13 cellular contexts compared by ENCODE assay signal in the genomic region with DNA sequence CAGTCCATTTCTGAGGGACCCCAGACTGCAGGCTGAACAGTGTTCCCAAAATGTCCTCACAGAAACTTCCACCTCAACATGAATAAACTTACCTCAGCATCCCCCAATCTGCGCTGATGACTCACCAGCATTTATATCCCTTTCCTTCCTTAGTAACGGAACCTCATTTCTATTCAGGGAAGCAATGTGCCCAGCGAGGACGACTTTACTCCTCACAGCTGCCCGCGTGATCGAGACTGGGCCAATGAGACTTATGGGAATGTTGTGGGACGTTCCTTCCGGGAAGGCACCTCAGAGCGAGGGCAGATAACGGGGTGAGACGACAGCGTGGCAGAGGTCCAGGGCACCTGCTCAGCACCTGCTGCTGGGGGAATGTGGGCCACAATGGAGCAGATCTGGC.
A peak's percentile ranks its signal among the peaks of the same experiment; 100 is the strongest.
DNase-seq lines count a peak whose midpoint lies in the region; ATAC-seq, FAIRE-seq and TF ChIP-seq lines count a peak whose summit lies in the region.
"Had no signal": no experiment of that assay in that cellular context is flagged by ENCODE, and none has a peak within 500 bp of the region (broad histone marks: within the 10 kb centered on the region; RNA-seq: fewer than 3 reads in every experiment).

No MANE protein-coding gene starts in this region.

- H3K27me3 ChIP-seq in right lobe of liver: no peaks in the 10 kb centered on the region
- H3K27me3 ChIP-seq in HepG2 (ENCODE audit: control insufficient read depth in 1 of 2, insufficient read depth in 2 of 2, low read length in 2 of 2): no peaks in the 10 kb centered on the region
- no peaks in the 10 kb centered on the region for H3K27me3 ChIP-seq in left lung
- no peaks in the 10 kb centered on the region for H3K27me3 ChIP-seq in aorta (ENCODE audit: control insufficient read depth in 1 of 2, insufficient read depth in 2 of 2, low read length in 1 of 2)
- H3K27me3 ChIP-seq: MG63 had no signal

- ATAC-seq in right lobe of liver: peak; percentile 27 to 62 (median 52)
- ATAC-seq in HepG2: no peak
- ATAC-seq in left lung: peak; percentile 24
- peak; percentile 34 for ATAC-seq in aorta (ENCODE audit: low FRiP score)
- no peak for ATAC-seq in HG03521 (IDR thresholded peaks at IDR 0.05; ENCODE audit: unreplicated experiment)
- ATAC-seq: stimulated activated naive CD8-positive, alpha-beta T cell treated with anti-CD3 and anti-CD28 coated beads, Interleukin-15, Interleukin-2, amounts not matched to agents 100 U/mL and 50 U/mL, for 24 hours had no signal

- H2AFZ ChIP-seq in HepG2 (ENCODE audit: low read length): no peak overlapping the region

- H4K20me1 ChIP-seq in HepG2 (ENCODE audit: insufficient read depth, low read length): no peaks in the 10 kb centered on the region

- no peak for TF ChIP-seq CTCF in right lobe of liver (IDR thresholded peaks at IDR 0.05)
- TF ChIP-seq CTCF in HepG2 (CRISPR knock-in tag; IDR thresholded peaks at IDR 0.05): no peak
- TF ChIP-seq CTCF in left lung (IDR thresholded peaks at IDR 0.05): no peak

- H3K27ac ChIP-seq in right lobe of liver (no peak overlapping the region), HepG2 (ENCODE audit: extremely low read length, insufficient read depth, low read length) (no peak overlapping the region), left lung (no peak overlapping the region), aorta (ENCODE audit: low read depth in 1 of 2, low read length in 2 of 2) (no peak overlapping the region)

- no peak overlapping the region for H3K9ac ChIP-seq in HepG2 (ENCODE audit: insufficient read depth, low read depth, low read length)

- CTCF ChIA-PET in HepG2 (lab: Yijun Ruan, JAX; ENCODE audit: low intra/inter-chr PET ratio, low total read pairs): no interaction called here

- H3K79me2 ChIP-seq in HepG2 (ENCODE audit: insufficient read depth, low read length): no peaks in the 10 kb centered on the region

- in situ Hi-C loops in HepG2 (cut with HindIII; ENCODE audit: extremely low pct_ligation_motif_present, low pct_unique_long_range_greater_than_20kb): no loop called here

- POLR2A ChIA-PET in HepG2 (lab: Yijun Ruan, JAX): no interaction called here

- DNase-seq in right lobe of liver (no peak), HepG2 (ENCODE audit: low spot score) (no peak), cerebellar nuclear complex (lab: John Stamatoyannopoulos, UW) (peak; percentile 43 to 58), left lung (no peak), aorta (no peak), NCI-H128 (lab: John Stamatoyannopoulos, UW; ENCODE audit: unreplicated experiment) (no peak), SIG-M5 treated with dmso at 0.1 percent for 504 hours (lab: John Stamatoyannopoulos, UW; ENCODE audit: unreplicated experiment) (no peak)
- DNase-seq: MG63; SIG-M5; stimulated activated CD4-positive, alpha-beta T cell treated with anti-CD3 and anti-CD28 coated beads, Interleukin-4, amount 100 ng/mL, for 1 hour; stimulated activated naive CD8-positive, alpha-beta T cell treated with anti-CD3 and anti-CD28 coated beads, Interleukin-15, Interleukin-2, amounts not matched to agents 100 U/mL and 50 U/mL, for 24 hours had no signal

- H3K4me2 ChIP-seq in HepG2 (ENCODE audit: low read depth, low read length): no peak overlapping the region

- H3K36me3 ChIP-seq in right lobe of liver (peaks cover 0 to 21% (median 5%) of the 10 kb centered on the region in 4 donors), HepG2 (replicated peaks in 1 of 2; ENCODE audit: control insufficient read depth in 1 of 2, insufficient read depth in 2 of 2, low read length in 2 of 2) (peaks cover 26 to 57% of the 10 kb centered on the region in 2 experiments), left lung (peaks cover 0 to 59% of the 10 kb centered on the region in 2 donors), aorta (ENCODE audit: control insufficient read depth in 1 of 2, insufficient read depth in 2 of 2, low read length in 1 of 2) (peaks cover 3 to 7% of the 10 kb centered on the region in 2 donors)

- H3K4me1 ChIP-seq in right lobe of liver (no peaks in the 10 kb centered on the region), HepG2 (ENCODE audit: insufficient read depth, low read length) (no peaks in the 10 kb centered on the region), left lung (peaks cover 0 to 7% of the 10 kb centered on the region in 2 donors), aorta (ENCODE audit: control insufficient read depth in 1 of 2, insufficient read depth in 2 of 2, low read length in 2 of 2) (no peaks in the 10 kb centered on the region)

- H3K9me3 ChIP-seq in right lobe of liver (no peaks in the 10 kb centered on the region), HepG2 (ENCODE audit: low read length) (no peaks in the 10 kb centered on the region), left lung (no peaks in the 10 kb centered on the region), aorta (ENCODE audit: control insufficient read depth, low read length) (no peaks in the 10 kb centered on the region)
- H3K9me3 ChIP-seq: MG63 had no signal

- TF ChIP-seq EP300 in HepG2 (IDR thresholded peaks at IDR 0.05; ENCODE audit: low read depth in 2 of 2, low read length in 2 of 2): no peak
- no peak for TF ChIP-seq EP300 in HepG2 (CRISPR knock-in tag; IDR thresholded peaks at IDR 0.05; ENCODE audit: borderline replicate concordance)

- WGBS in right lobe of liver (ENCODE audit: insufficient coverage, low coverage, low lambda C conversion rate, missing lambda C conversion rate): 85% methylated on average over 13 of the region's 13 CpGs
- 97% methylated on average over 13 of the region's 13 CpGs for WGBS in HepG2 (ENCODE audit: low lambda C conversion rate)
- 86 to 93% methylated on average over 13 of the region's 13 CpGs for WGBS in aorta, 2 donors

- TF ChIP-seq RAD21 in HepG2 (CRISPR knock-in tag; IDR thresholded peaks at IDR 0.05): no peak

- H3K4me3 ChIP-seq in right lobe of liver (no peak overlapping the region), HepG2 (replicated peaks in 1 of 3; ENCODE audit: insufficient read depth in 1 of 3, low read depth in 2 of 3, low read length in 3 of 3) (no peak overlapping the region), left lung (no peak overlapping the region), aorta (ENCODE audit: low read length in 2 of 2) (no peak overlapping the region)
- H3K4me3 ChIP-seq: MG63 had no signal

- no peak for FAIRE-seq in HepG2 (lab: Jason Lieb, UNC)
- FAIRE-seq: H1 had no signal

- no peak for TF ChIP-seq POLR2A in right lobe of liver (IDR thresholded peaks at IDR 0.05)
- TF ChIP-seq POLR2A in HepG2 (IDR thresholded peaks at IDR 0.05; ENCODE audit: insufficient read depth in 1 of 2, low read depth in 2 of 2, low read length in 2 of 2): no peak

- no TSS peak for BruUV-seq in HepG2 (replicated peaks; lab: Mats Ljungman, UMichigan)

- intact Hi-C loops in right lobe of liver (cut with DNase I): no loop called here
- intact Hi-C loops in HepG2 (cut with micrococcal nuclease; ENCODE audit: unreplicated experiment): no loop called here
- intact Hi-C loops in left lung (cut with DNase I): no loop called here
- intact Hi-C loops in aorta (cut with DNase I): no loop called here

TF ChIP-seq in HepG2, 621 proteins besides CTCF, POLR2A, EP300 and RAD21 (continues in another document):
- TF ChIP-seq TFAP4 (IDR thresholded peaks at IDR 0.05; ENCODE audit: borderline replicate concordance, low read depth): no peak
- TF ChIP-seq, protein P1, sequence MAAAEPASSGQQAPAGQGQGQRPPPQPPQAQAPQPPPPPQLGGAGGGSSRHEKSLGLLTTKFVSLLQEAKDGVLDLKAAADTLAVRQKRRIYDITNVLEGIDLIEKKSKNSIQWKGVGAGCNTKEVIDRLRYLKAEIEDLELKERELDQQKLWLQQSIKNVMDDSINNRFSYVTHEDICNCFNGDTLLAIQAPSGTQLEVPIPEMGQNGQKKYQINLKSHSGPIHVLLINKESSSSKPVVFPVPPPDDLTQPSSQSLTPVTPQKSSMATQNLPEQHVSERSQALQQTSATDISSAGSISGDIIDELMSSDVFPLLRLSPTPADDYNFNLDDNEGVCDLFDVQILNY (CRISPR knock-in tag; conservative IDR thresholded peaks at IDR 0.05): no peak
- TF ChIP-seq, protein P2, sequence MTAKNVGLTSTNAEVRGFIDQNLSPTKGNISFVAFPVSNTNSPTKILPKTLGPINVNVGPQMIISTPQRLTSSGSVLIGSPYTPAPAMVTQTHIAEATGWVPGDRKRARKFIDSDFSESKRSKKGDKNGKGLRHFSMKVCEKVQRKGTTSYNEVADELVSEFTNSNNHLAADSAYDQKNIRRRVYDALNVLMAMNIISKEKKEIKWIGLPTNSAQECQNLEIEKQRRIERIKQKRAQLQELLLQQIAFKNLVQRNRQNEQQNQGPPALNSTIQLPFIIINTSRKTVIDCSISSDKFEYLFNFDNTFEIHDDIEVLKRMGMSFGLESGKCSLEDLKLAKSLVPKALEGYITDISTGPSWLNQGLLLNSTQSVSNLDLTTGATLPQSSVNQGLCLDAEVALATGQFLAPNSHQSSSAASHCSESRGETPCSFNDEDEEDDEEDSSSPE (CRISPR knock-in tag; IDR thresholded peaks at IDR 0.05): no peak

Comparison
In these comparisons a context has a peak if more than half of its experiments do, and no peak if none do; other contexts are left out.
1. ATAC-seq: peak in right lobe of liver (4 of 4), left lung (single experiment) and aorta (single experiment); none in HepG2 (single experiment) and HG03521 (single experiment).
2. DNase-seq: peak in cerebellar nuclear complex (2 of 2); none in right lobe of liver (0 of 3), HepG2 (single experiment), left lung (0 of 2), aorta (0 of 2), NCI-H128 (single experiment) and SIG-M5 treated with dmso at 0.1 percent for 504 hours (single experiment).